18 cellular contexts compared by ENCODE assay signal in genomic region chr12:47909839-47910465, GRCh38.
"Had no signal": no experiment of that assay in that cellular context is flagged by ENCODE, and none has a peak within 500 bp of the region (broad histone marks: within the 10 kb centered on the region; RNA-seq: fewer than 3 reads in every experiment).

No MANE protein-coding gene starts in this region.

- H3K27ac ChIP-seq: dorsolateral prefrontal cortex, gastrocnemius medialis, pancreas, tibial nerve had no signal

- DNase-seq: activated CD4-positive, alpha-beta T cell treated with anti-CD3 and anti-CD28 coated beads, Interleukin-2, amount 10 ng/mL, durations not matched to agents 24 days and 14 days; activated CD4-positive, CD25-positive, alpha-beta regulatory T cell; activated CD8-positive, alpha-beta memory T cell treated with anti-CD3 and anti-CD28 coated beads, Interleukin-2, amount 50 U/mL, for 4 hours; activated CD8-positive, alpha-beta T cell treated with anti-CD3 and anti-CD28 coated beads, Interleukin-2, amount 10 ng/mL, durations not matched to agents 7 days and 5 days; activated gamma-delta T cell; activated T-cell treated with anti-CD3 and anti-CD28 coated beads, Interleukin-2, amount 50 U/mL, for 48 hours; amniotic stem cell; dorsolateral prefrontal cortex; head of caudate nucleus; naive thymus-derived CD4-positive, alpha-beta T cell; pancreas; stimulated activated naive CD8-positive, alpha-beta T cell treated with anti-CD3 and anti-CD28 coated beads, Interleukin-15, Interleukin-2, amounts not matched to agents 100 U/mL and 50 U/mL, for 24 hours; substantia nigra; T-helper 1 cell; T-helper 9 cell had no signal

- H3K4me3 Mint-ChIP-seq: activated CD4-positive, alpha-beta T cell treated with anti-CD3 and anti-CD28 coated beads, Interleukin-2, amount 10 ng/mL, durations not matched to agents 24 days and 14 days; activated CD8-positive, alpha-beta T cell treated with anti-CD3 and anti-CD28 coated beads, Interleukin-2, amount 10 ng/mL, durations not matched to agents 7 days and 5 days; activated naive CD8-positive, alpha-beta T cell; naive thymus-derived CD4-positive, alpha-beta T cell had no signal

- H3K9me3 ChIP-seq: gastrocnemius medialis, pancreas had no signal

- ATAC-seq: activated CD8-positive, alpha-beta T cell treated with anti-CD3 and anti-CD28 coated beads, Interleukin-2, amount 10 ng/mL, durations not matched to agents 7 days and 5 days; gastrocnemius medialis; naive thymus-derived CD4-positive, alpha-beta T cell; pancreas; stimulated activated naive CD8-positive, alpha-beta T cell treated with anti-CD3 and anti-CD28 coated beads, Interleukin-15, Interleukin-2, amounts not matched to agents 100 U/mL and 50 U/mL, for 24 hours had no signal

- H3K4me3 ChIP-seq: dorsolateral prefrontal cortex, gastrocnemius medialis, pancreas, tibial nerve had no signal

- H3K36me3 ChIP-seq: gastrocnemius medialis, pancreas, tibial nerve had no signal

- H3K27ac Mint-ChIP-seq: activated CD4-positive, alpha-beta T cell treated with anti-CD3 and anti-CD28 coated beads, Interleukin-2, amount 10 ng/mL, durations not matched to agents 24 days and 14 days; activated CD8-positive, alpha-beta T cell treated with anti-CD3 and anti-CD28 coated beads, Interleukin-2, amount 10 ng/mL, durations not matched to agents 7 days and 5 days; activated naive CD8-positive, alpha-beta T cell had no signal

- H3K27me3 ChIP-seq: pancreas, tibial nerve had no signal

- H3K4me1 ChIP-seq: pancreas had no signal
